In the genomic region with DNA sequence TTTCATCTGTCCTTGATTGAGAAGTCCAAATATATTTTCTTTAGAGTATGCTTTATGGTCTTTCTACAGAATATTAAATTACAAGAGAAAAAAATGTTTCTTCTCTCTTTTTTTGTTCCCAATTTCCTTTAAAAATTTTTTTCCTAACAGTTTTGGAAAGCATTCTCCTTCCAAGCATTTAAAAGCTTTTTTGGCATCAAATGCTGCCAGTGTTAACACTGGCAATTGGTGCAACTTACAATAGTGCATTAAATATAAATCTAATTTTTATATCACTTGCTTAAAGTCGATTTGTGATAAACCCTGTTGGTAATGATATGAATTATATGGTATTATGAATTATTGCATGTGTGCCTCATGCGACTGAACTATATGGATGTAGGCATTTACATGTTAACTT, we compare ENCODE assay signal across 16 cellular contexts.
DNase-seq lines count a peak whose midpoint lies in the region; ATAC-seq, FAIRE-seq and TF ChIP-seq lines count a peak whose summit lies in the region.
"Had no signal": no experiment of that assay in that cellular context is flagged by ENCODE, and none has a peak within 500 bp of the region (broad histone marks: within the 10 kb centered on the region; RNA-seq: fewer than 3 reads in every experiment).

No MANE protein-coding gene starts in this region.

- H3K79me2 ChIP-seq in GM23248 (ENCODE audit: insufficient read depth) (0 out of 2 replicates have a peak, but pooled peaks cover 22% of the 10 kb centered on the region), keratinocyte (ENCODE audit: control insufficient read depth, insufficient read depth, low read length) (peaks cover 2% of the 10 kb centered on the region)

- H3K27me3 ChIP-seq in GM23248 (replicated peaks; ENCODE audit: insufficient read depth) (no peaks in the 10 kb centered on the region), RWPE2 (ENCODE audit: insufficient read depth, poor library complexity, severe bottlenecking) (no peaks in the 10 kb centered on the region), keratinocyte (ENCODE audit: control insufficient read depth, extremely low read depth, insufficient read depth, low read length) (no peaks in the 10 kb centered on the region), vagina (no peaks in the 10 kb centered on the region)
- H3K27me3 ChIP-seq: BLaER1 had no signal

- H3K36me3 Mint-ChIP-seq in activated T-helper 2 cell treated with anti-CD3 and anti-CD28 coated beads, Interferon-gamma antibody, Interleukin-2, Interleukin-4, amounts not matched to agents 10 μg/mL and 5 μg/mL and 100 μg/mL, durations not matched to agents 14 hours and 24 hours and 36 hours (ENCODE audit: low read depth) = no peaks in the 10 kb centered on the region
- H3K36me3 Mint-ChIP-seq in activated CD8-positive, alpha-beta T cell treated with anti-CD3 and anti-CD28 coated beads, Interleukin-2, amount 10 ng/mL, durations not matched to agents 7 days and 5 days (ENCODE audit: low read depth) = no peaks in the 10 kb centered on the region

- TF ChIP-seq POLR2A in vagina (IDR thresholded peaks at IDR 0.05) = no peak

- ATAC-seq in RWPE2 (ENCODE audit: low read depth) = no peak
- no peak for ATAC-seq in GM19452 (IDR thresholded peaks at IDR 0.05; ENCODE audit: unreplicated experiment)
- ATAC-seq in activated CD8-positive, alpha-beta T cell treated with anti-CD3 and anti-CD28 coated beads, Interleukin-2, amount 10 ng/mL, durations not matched to agents 7 days and 5 days = no peak
- ATAC-seq: A549, HCT116 had no signal

- dilution Hi-C loops in keratinocyte (cut with MboI; ENCODE audit: extremely low pct_ligation_motif_present, low sequenced_read_pairs) = no loop called here

- no peak overlapping the region for H3K4me3 Mint-ChIP-seq in activated T-helper 2 cell treated with anti-CD3 and anti-CD28 coated beads, Interferon-gamma antibody, Interleukin-2, Interleukin-4, amounts not matched to agents 10 μg/mL and 5 μg/mL and 100 μg/mL, durations not matched to agents 14 hours and 24 hours and 36 hours (ENCODE audit: low read depth)
- H3K4me3 Mint-ChIP-seq in activated CD8-positive, alpha-beta T cell treated with anti-CD3 and anti-CD28 coated beads, Interleukin-2, amount 10 ng/mL, durations not matched to agents 7 days and 5 days = no peak overlapping the region
- H3K4me3 Mint-ChIP-seq: CD8-positive, alpha-beta memory T cell had no signal

- H3K9me3 ChIP-seq in GM23248 (ENCODE audit: low read depth) (no peaks in the 10 kb centered on the region), RWPE2 (ENCODE audit: severe bottlenecking) (no peaks in the 10 kb centered on the region), keratinocyte (ENCODE audit: control insufficient read depth, low read depth, low read length) (no peaks in the 10 kb centered on the region), vagina (no peaks in the 10 kb centered on the region)
- H3K9me3 ChIP-seq: A549, BLaER1, Caco-2 had no signal

- H2AFZ ChIP-seq in GM23248 = no peak overlapping the region
- H2AFZ ChIP-seq in keratinocyte (ENCODE audit: control insufficient read depth, low read length) = no peak overlapping the region

- no peak for FAIRE-seq in keratinocyte (lab: Jason Lieb, UNC)
- FAIRE-seq: GM19239 had no signal

- TF ChIP-seq CTCF in RWPE2 (IDR thresholded peaks at IDR 0.05; ENCODE audit: poor library complexity, severe bottlenecking) = no peak
- no peak for TF ChIP-seq CTCF in keratinocyte (optimal IDR thresholded peaks at IDR 0.05 in 1 of 3, IDR thresholded peaks at IDR 0.05 in 1 of 3, conservative IDR thresholded peaks at IDR 0.05 in 1 of 3; ENCODE audit: extremely low read depth in 1 of 3, insufficient read depth in 2 of 3, low read length in 3 of 3)
- TF ChIP-seq CTCF in vagina (IDR thresholded peaks at IDR 0.05) = no peak

- H3K4me1 ChIP-seq in GM23248 (ENCODE audit: insufficient read depth) (peaks cover 65% of the 10 kb centered on the region), RWPE2 (ENCODE audit: insufficient read depth, poor library complexity, severe bottlenecking) (peaks cover 53% of the 10 kb centered on the region), keratinocyte (ENCODE audit: control insufficient read depth, extremely low read depth, insufficient read depth, low read length) (peaks cover 54% of the 10 kb centered on the region), vagina (peaks cover 18% of the 10 kb centered on the region)
- H3K4me1 ChIP-seq: BLaER1 had no signal

- peaks cover 12% of the 10 kb centered on the region for H3K27me3 Mint-ChIP-seq in activated T-helper 2 cell treated with anti-CD3 and anti-CD28 coated beads, Interferon-gamma antibody, Interleukin-2, Interleukin-4, amounts not matched to agents 10 μg/mL and 5 μg/mL and 100 μg/mL, durations not matched to agents 14 hours and 24 hours and 36 hours (ENCODE audit: low read depth)
- peaks cover 9% of the 10 kb centered on the region for H3K27me3 Mint-ChIP-seq in activated CD8-positive, alpha-beta T cell treated with anti-CD3 and anti-CD28 coated beads, Interleukin-2, amount 10 ng/mL, durations not matched to agents 7 days and 5 days (ENCODE audit: low read depth)

- H3K9ac ChIP-seq in GM23248 (no peak overlapping the region), keratinocyte (ENCODE audit: control insufficient read depth, extremely low read depth, insufficient read depth, low read length) (no peak overlapping the region)
- H3K9ac ChIP-seq: BLaER1 had no signal

- H3K9me2 ChIP-seq in GM23248 (ENCODE audit: insufficient read depth) = no peaks in the 10 kb centered on the region; the same call in 1 of the 2 replicates

- H4K20me1 ChIP-seq in GM23248 (ENCODE audit: insufficient read depth) (no peaks in the 10 kb centered on the region), keratinocyte (ENCODE audit: control insufficient read depth, extremely low read depth, insufficient read depth, low read length) (no peaks in the 10 kb centered on the region)
- H4K20me1 ChIP-seq: BLaER1 had no signal

- H3K4me2 ChIP-seq in GM23248 (ENCODE audit: unreplicated experiment) (peak overlapping the region; percentile 41), keratinocyte (ENCODE audit: control insufficient read depth, extremely low read depth, insufficient read depth, low read depth, low read length) (no peak overlapping the region)
- H3K4me2 ChIP-seq: A549, BLaER1 had no signal

- intact Hi-C loops in vagina (cut with DNase I) = loop anchor here (2.0 kb wide), 1 partner anchor 167 kb away; a partner anchor contains a TSS
- intact Hi-C loops in activated T-helper 2 cell treated with anti-CD3 and anti-CD28 coated beads, Interferon-gamma antibody, Interleukin-2, Interleukin-4, amounts not matched to agents 10 μg/mL and 5 μg/mL and 100 μg/mL, durations not matched to agents 14 hours and 24 hours and 36 hours (cut with micrococcal nuclease) = no loop called here

- no peaks in the 10 kb centered on the region for H3K9me1 ChIP-seq in keratinocyte (ENCODE audit: control insufficient read depth, extremely low read depth, insufficient read depth, low read length)

- CTCF ChIA-PET in activated CD8-positive, alpha-beta T cell treated with anti-CD3 and anti-CD28 coated beads, Interleukin-2, amount 10 ng/mL, durations not matched to agents 7 days and 5 days (lab: Charles Lee) = no interaction called here

- H3K9me3 Mint-ChIP-seq in activated T-helper 2 cell treated with anti-CD3 and anti-CD28 coated beads, Interferon-gamma antibody, Interleukin-2, Interleukin-4, amounts not matched to agents 10 μg/mL and 5 μg/mL and 100 μg/mL, durations not matched to agents 14 hours and 24 hours and 36 hours = no peaks in the 10 kb centered on the region
- no peaks in the 10 kb centered on the region for H3K9me3 Mint-ChIP-seq in activated CD8-positive, alpha-beta T cell treated with anti-CD3 and anti-CD28 coated beads, Interleukin-2, amount 10 ng/mL, durations not matched to agents 7 days and 5 days (ENCODE audit: insufficient read depth)
- H3K9me3 Mint-ChIP-seq: CD8-positive, alpha-beta memory T cell had no signal

- POLR2A ChIA-PET in activated CD8-positive, alpha-beta T cell treated with anti-CD3 and anti-CD28 coated beads, Interleukin-2, amount 10 ng/mL, durations not matched to agents 7 days and 5 days (lab: Charles Lee) = no interaction called here

- H3K27ac Mint-ChIP-seq in activated T-helper 2 cell treated with anti-CD3 and anti-CD28 coated beads, Interferon-gamma antibody, Interleukin-2, Interleukin-4, amounts not matched to agents 10 μg/mL and 5 μg/mL and 100 μg/mL, durations not matched to agents 14 hours and 24 hours and 36 hours = no peak overlapping the region
- no peak overlapping the region for H3K27ac Mint-ChIP-seq in activated CD8-positive, alpha-beta T cell treated with anti-CD3 and anti-CD28 coated beads, Interleukin-2, amount 10 ng/mL, durations not matched to agents 7 days and 5 days
- H3K27ac Mint-ChIP-seq: CD8-positive, alpha-beta memory T cell had no signal

- peak overlapping the region; percentile 2 for H3K27ac ChIP-seq in GM23248
- peak overlapping the region; percentile 85 for H3K27ac ChIP-seq in RWPE2 (ENCODE audit: poor library complexity, severe bottlenecking)
- H3K27ac ChIP-seq in keratinocyte (ENCODE audit: control insufficient read depth, insufficient read depth, low read length) = peak overlapping the region; percentile 6
- H3K27ac ChIP-seq in vagina = peak overlapping the region; percentile 42
- H3K27ac ChIP-seq: A549, BLaER1, HL-60 had no signal

- in situ Hi-C loops in GM23248 (cut with MboI) = no loop called here

- peaks cover 3% of the 10 kb centered on the region for H3K4me1 Mint-ChIP-seq in activated T-helper 2 cell treated with anti-CD3 and anti-CD28 coated beads, Interferon-gamma antibody, Interleukin-2, Interleukin-4, amounts not matched to agents 10 μg/mL and 5 μg/mL and 100 μg/mL, durations not matched to agents 14 hours and 24 hours and 36 hours (ENCODE audit: low read depth)
- H3K4me1 Mint-ChIP-seq in activated CD8-positive, alpha-beta T cell treated with anti-CD3 and anti-CD28 coated beads, Interleukin-2, amount 10 ng/mL, durations not matched to agents 7 days and 5 days (ENCODE audit: low read depth) = no peaks in the 10 kb centered on the region
- H3K4me1 Mint-ChIP-seq: CD8-positive, alpha-beta memory T cell had no signal

- WGBS in GM23248 (ENCODE audit: low coverage in 1 of 2, low lambda C conversion rate in 2 of 2, missing lambda C conversion rate in 2 of 2), 2 experiments = 48 to 54% methylated on average over 2 of the region's 2 CpGs

- H3K36me3 ChIP-seq in GM23248 (ENCODE audit: low read depth) (no peaks in the 10 kb centered on the region), RWPE2 (ENCODE audit: low read depth) (no peaks in the 10 kb centered on the region), keratinocyte (ENCODE audit: control insufficient read depth in 2 of 2, extremely low read depth in 1 of 2, insufficient read depth in 2 of 2, low read length in 2 of 2) (no peaks in the 10 kb centered on the region), vagina (no peaks in the 10 kb centered on the region)
- H3K36me3 ChIP-seq: BLaER1 had no signal

- no peak for DNase-seq in GM23248
- DNase-seq in RWPE2 (ENCODE audit: low spot score) = no peak
- DNase-seq in keratinocyte (ENCODE audit: low read depth, low spot score) = no peak
- no peak for DNase-seq in vagina (ENCODE audit: extremely low spot score in 2 of 2)
- no peak for DNase-seq in activated T-helper 2 cell treated with anti-CD3 and anti-CD28 coated beads, Interferon-gamma antibody, Interleukin-2, Interleukin-4, amounts not matched to agents 10 μg/mL and 5 μg/mL and 100 μg/mL, durations not matched to agents 14 hours and 24 hours and 36 hours (ENCODE audit: low spot score)
- no peak for DNase-seq in activated CD8-positive, alpha-beta T cell treated with anti-CD3 and anti-CD28 coated beads, Interleukin-2, amount 10 ng/mL, durations not matched to agents 7 days and 5 days
- DNase-seq: Caco-2; CD8-positive, alpha-beta memory T cell; DND-41; GF-D8 had no signal

- H3F3A ChIP-seq in GM23248 (ENCODE audit: insufficient read depth) = peaks cover 22% of the 10 kb centered on the region

- H3K4me3 ChIP-seq in GM23248 (no peak overlapping the region), RWPE2 (ENCODE audit: severe bottlenecking) (no peak overlapping the region), keratinocyte (ENCODE audit: control insufficient read depth in 2 of 3, extremely low read depth in 1 of 3, insufficient read depth in 2 of 3, low read depth in 1 of 3, low read length in 3 of 3) (no peak overlapping the region), vagina (no peak overlapping the region)
- H3K4me3 ChIP-seq: A549, BLaER1 had no signal

Comparison
In these comparisons a context has a peak if more than half of its experiments do, and no peak if none do; other contexts are left out.
1. H3K27ac ChIP-seq: peak in every context shown above with its lines; median percentile 85 in RWPE2; 42 in vagina; 6 in keratinocyte; 2 in GM23248.